Comparison of ENCODE assay signal across 9 cellular contexts in the genomic region with DNA sequence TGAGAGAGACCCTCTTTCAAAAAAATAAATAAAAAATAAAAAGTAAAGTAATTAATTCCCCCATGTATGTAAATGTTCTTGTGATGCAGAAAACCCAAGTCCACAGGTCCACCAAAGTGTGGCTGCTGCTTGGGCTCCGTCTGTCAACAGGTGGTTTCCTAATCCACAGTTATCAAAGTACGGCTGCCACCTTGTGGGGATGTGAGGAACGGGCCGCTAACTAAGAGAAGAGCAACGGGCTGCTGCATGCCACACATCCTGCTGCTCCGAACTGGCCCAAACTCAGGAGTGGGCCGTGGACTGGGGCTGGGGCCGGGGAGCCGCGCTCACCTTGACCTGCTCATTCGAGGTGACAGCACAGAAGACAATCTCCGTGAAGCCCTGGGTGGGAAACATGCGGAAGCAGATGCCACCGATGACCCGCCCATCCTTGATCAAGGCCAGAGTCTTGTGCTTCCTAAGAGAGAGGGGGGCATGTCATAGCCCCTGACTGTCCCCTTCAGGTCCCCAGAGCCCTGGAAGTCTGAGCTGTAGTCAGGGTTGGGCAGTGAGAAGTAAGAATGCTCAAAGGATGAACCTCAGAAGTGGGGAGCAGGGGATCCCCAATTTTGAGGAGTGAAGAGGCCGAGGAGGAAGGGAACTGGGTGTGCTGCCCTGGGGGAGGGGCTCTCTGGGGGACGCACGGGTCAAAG. TPM values are rescaled to one million over a fixed set of nuclear protein-coding genes. Genes with fewer than 3 reads are reported as not detected.
DNase-seq lines count a peak whose midpoint lies in the region; ATAC-seq, FAIRE-seq and TF ChIP-seq lines count a peak whose summit lies in the region.
"Had no signal": no experiment of that assay in that cellular context is flagged by ENCODE, and none has a peak within 500 bp of the region (broad histone marks: within the 10 kb centered on the region; RNA-seq: fewer than 3 reads in every experiment).

No MANE protein-coding gene starts in this region.

- H3K4me1 ChIP-seq in K562 (replicated peaks in 1 of 2; ENCODE audit: control insufficient read depth in 2 of 2, insufficient read depth in 2 of 2, low read length in 2 of 2): peaks cover 18 to 55% of the 10 kb centered on the region in 2 experiments

- WGBS in K562 (ENCODE audit: insufficient coverage, low coverage, missing lambda C conversion rate): 33% methylated on average over 16 of the region's 18 CpGs

- peak; percentile 98 for FAIRE-seq in K562 (lab: Jason Lieb, UNC)

- H3K27me3 ChIP-seq in K562 (ENCODE audit: control insufficient read depth in 2 of 2, insufficient read depth in 2 of 2, low read length in 2 of 2): no peaks in the 10 kb centered on the region
- H3K27me3 ChIP-seq: BLaER1 treated with 17β-estradiol and CSF1 and Interleukin-3, amounts not matched to agents 10 nM and 100 nM had no signal

- H3K9me3 ChIP-seq in K562 (replicated peaks; ENCODE audit: control insufficient read depth, insufficient read depth, low read depth, low read length): no peaks in the 10 kb centered on the region
- H3K9me3 ChIP-seq: BLaER1 treated with 17β-estradiol and CSF1 and Interleukin-3, amounts not matched to agents 10 nM and 100 nM had no signal

- no peak for TF ChIP-seq POLR2A in K562 (conservative IDR thresholded peaks at IDR 0.05)

- H3K9me1 ChIP-seq in K562 (ENCODE audit: control insufficient read depth, insufficient read depth, low read length): no peaks in the 10 kb centered on the region

- peak; percentile 85 to 88 for TF ChIP-seq RAD21 in K562 (CRISPR knock-in tag; conservative IDR thresholded peaks at IDR 0.05 in 1 of 2, IDR thresholded peaks at IDR 0.05 in 1 of 2)

- H4K20me1 ChIP-seq in K562 (replicated peaks; ENCODE audit: control insufficient read depth, insufficient read depth, low read length): no peaks in the 10 kb centered on the region

- POLR2A ChIA-PET in K562 (lab: Yijun Ruan, JAX): no interaction called here

- no peak overlapping the region for H3K4me3 ChIP-seq in K562
- H3K4me3 ChIP-seq: BLaER1 treated with 17β-estradiol and CSF1 and Interleukin-3, amounts not matched to agents 10 nM and 100 nM had no signal

- H2AFZ ChIP-seq in K562 (ENCODE audit: low read depth, low read length): no peak overlapping the region

- DNase-seq in activated gamma-delta T cell treated with Interleukin-2 at 50 U/mL for 16 hours (peak; percentile 85), activated gamma-delta T cell (lab: John Stamatoyannopoulos, UW) (no peak), NCI-H2171 treated with DMSO at 0.1 percent for 48 hours (lab: John Stamatoyannopoulos, UW) (peak; percentile 78), UCSD-AML1 (lab: John Stamatoyannopoulos, UW; ENCODE audit: unreplicated experiment) (peak; percentile 73), K562 (ENCODE audit: extremely low read depth in 1 of 4, low spot score in 3 of 4) (peak; percentile 56 to 86 (median 66)), iPS DF 4.7 (ENCODE audit: extremely low read depth, low spot score) (peak; percentile 58)
- peak; percentile 73 for DNase-seq in stimulated activated CD4-positive, alpha-beta T cell treated with anti-CD3 and anti-CD28 coated beads, Interleukin-12 subunit alpha, Interleukin-12 subunit beta, amount 100 ng/mL, for 4 hours

- peaks cover 10% of the 10 kb centered on the region; the same call in 2 of the 3 replicates for H3K79me2 ChIP-seq in K562 (ENCODE audit: control insufficient read depth, insufficient read depth, low read length)

- H3K4me2 ChIP-seq in K562 (ENCODE audit: insufficient read depth, low read length): no peak overlapping the region

- CTCF ChIA-PET in K562 (lab: Yijun Ruan, JAX; ENCODE audit: low intra/inter-chr PET ratio): interaction anchor here (0.5 to 2.4 kb wide), 7 partner anchors 48 to 154 kb away, joined by 3 to 29 read pairs (median 6); no protein-coding TSS in a partner anchor

- no TSS peak for BruUV-seq in K562 (replicated peaks; lab: Mats Ljungman, UMichigan)

- in situ Hi-C loops in K562 (cut with MboI): loop anchor here (25.0 kb wide), 1 partner anchor 380 kb away; the partner anchor contains the start of gene HAP1

- no peak for TF ChIP-seq EP300 in K562 (IDR thresholded peaks at IDR 0.05; ENCODE audit: low read length)

- ATAC-seq in K562 (peak; percentile 51), GM18873 (IDR thresholded peaks at IDR 0.05; ENCODE audit: low FRiP score, unreplicated experiment) (no peak)

- TF ChIP-seq CTCF in K562 (IDR thresholded peaks at IDR 0.05 in 2 of 3, conservative IDR thresholded peaks at IDR 0.05 in 1 of 3; ENCODE audit: insufficient read depth in 2 of 3, low read depth in 1 of 3, low read length in 3 of 3): peak; percentile 85 to 91 (median 88)

- no peak overlapping the region for H3K27ac ChIP-seq in K562 (ENCODE audit: extremely low read depth, low read depth, low read length)
- H3K27ac ChIP-seq: BLaER1 treated with 17β-estradiol and CSF1 and Interleukin-3, amounts not matched to agents 10 nM and 100 nM had no signal

- peaks cover 65% of the 10 kb centered on the region; the same call in 2 of the 3 replicates for H3K36me3 ChIP-seq in K562 (ENCODE audit: control insufficient read depth, insufficient read depth, low read length)

- intact Hi-C loops in K562 (cut with micrococcal nuclease): loop anchor here (1.0 to 2.0 kb wide), 3 partner anchors 50 to 154 kb away; no protein-coding TSS in a partner anchor

- H3K9ac ChIP-seq in K562 (ENCODE audit: insufficient read depth in 1 of 2, low read depth in 2 of 2, low read length in 2 of 2): no peak overlapping the region

RNA-seq across cellular contexts. Expression of gene KAT2A, which starts 4.3 kb away (rescaled TPM):
- total RNA-seq in K562 (2011; cell fraction: chromatin; rRNA removed; ENCODE audit: low replicate concordance): 97.5 and 216 TPM in 2 replicates
- total RNA-seq in K562 (2011; cell fraction: nucleolus; rRNA removed): 139 and 145 TPM in 2 replicates
- 84.1 and 110 TPM in 2 replicates for total RNA-seq in K562 (2011; cell fraction: nucleoplasm; rRNA removed)
- total RNA-seq in K562 (2014; rRNA removed) (22.9 and 29.3 TPM in 2 replicates), K562 (2014; rRNA removed; fragmentation: Illumina TruSeq; extraction: Trizol) (13.9 and 18.7 TPM in 2 replicates), K562 (2015; rRNA removed; fragmentation: Illumina TruSeq; extraction: Trizol) (31.9 and 32.8 TPM in 2 replicates), K562 (2021) (57.2 and 57.8 TPM in 2 replicates)
- polyA plus RNA-seq in K562 (2011; rRNA removed) (64.6 and 64.7 TPM in 2 replicates), K562 (2014; fragmentation: Illumina TruSeq; extraction: Trizol) (54.4 and 57.1 TPM in 2 replicates), K562 (2014; fragmentation: Nextera tagmentation; extraction: Ambion mirVana) (1 to 10 TPM; 1.5 to 4.9 TPM), K562 (2014; rRNA removed) (80.4 and 92.0 TPM in 2 replicates)
- 26.0 and 41.1 TPM in 2 replicates for polyA plus RNA-seq in K562 (2011; cell fraction: cytosol; rRNA removed)
- polyA plus RNA-seq in K562 (2011; cell fraction: nucleus; rRNA removed): 518 and 949 TPM in 2 replicates
- 43.2 and 57.4 TPM in 2 replicates for polyA plus RNA-seq in K562 (2012)
- polyA minus RNA-seq in K562 (2011; rRNA and poly(A)+ RNA removed): 13.2 and 20.1 TPM in 2 replicates
- polyA minus RNA-seq in K562 (2011; cell fraction: cytosol; rRNA and poly(A)+ RNA removed): 13.4 and 13.8 TPM in 2 replicates
- polyA minus RNA-seq in K562 (2011; cell fraction: nucleus; rRNA and poly(A)+ RNA removed): 44.7 and 47.8 TPM in 2 replicates

RNA-seq across cellular contexts. Expression of gene DHX58, which starts 4.3 kb away (rescaled TPM):
- 6.6 and 9.3 TPM in 2 replicates for total RNA-seq in K562 (2011; cell fraction: chromatin; rRNA removed; ENCODE audit: low replicate concordance)
- total RNA-seq in K562 (2011; cell fraction: nucleolus; rRNA removed): 4.5 and 5.7 TPM in 2 replicates
- total RNA-seq in K562 (2011; cell fraction: nucleoplasm; rRNA removed): 5.0 and 5.1 TPM in 2 replicates
- 1.5 and 3.0 TPM in 2 replicates for total RNA-seq in K562 (2014; rRNA removed)
- 0.51 and 0.76 TPM in 2 replicates for total RNA-seq in K562 (2014; rRNA removed; fragmentation: Illumina TruSeq; extraction: Trizol)
- total RNA-seq in K562 (2015; rRNA removed; fragmentation: Illumina TruSeq; extraction: Trizol): 1.1 and 1.2 TPM in 2 replicates
- total RNA-seq in K562 (2021): 1.7 and 2.3 TPM in 2 replicates
- 1.6 and 3.5 TPM in 2 replicates for polyA plus RNA-seq in K562 (2011; rRNA removed)
- polyA plus RNA-seq in K562 (2011; cell fraction: cytosol; rRNA removed): 3.9 and 5.4 TPM in 2 replicates
- polyA plus RNA-seq in K562 (2011; cell fraction: nucleus; rRNA removed): 7.8 and 12.8 TPM in 2 replicates
- polyA plus RNA-seq in K562 (2012): 1.5 and 4.2 TPM in 2 replicates
- polyA plus RNA-seq in K562 (2014; fragmentation: Illumina TruSeq; extraction: Trizol): 1.4 TPM in 2 replicates
- under 1 TPM; 0.15 to 0.25 TPM for polyA plus RNA-seq in K562 (2014; fragmentation: Nextera tagmentation; extraction: Ambion mirVana)
- 1.9 and 2.4 TPM in 2 replicates for polyA plus RNA-seq in K562 (2014; rRNA removed)
- 0.84 and 1.1 TPM in 2 replicates for polyA minus RNA-seq in K562 (2011; rRNA and poly(A)+ RNA removed)
- polyA minus RNA-seq in K562 (2011; cell fraction: cytosol; rRNA and poly(A)+ RNA removed): 1.7 and 2.9 TPM in 2 replicates
- polyA minus RNA-seq in K562 (2011; cell fraction: nucleus; rRNA and poly(A)+ RNA removed): 1.9 and 4.2 TPM in 2 replicates

RNA-seq across cellular contexts. Expression of gene HSPB9, which starts 5.8 kb away (rescaled TPM):
- total RNA-seq in K562 (2011; cell fraction: chromatin; rRNA removed; ENCODE audit: low replicate concordance): 0.62 and 0.92 TPM in 2 replicates
- 0.26 and 0.67 TPM in 2 replicates for total RNA-seq in K562 (2011; cell fraction: nucleolus; rRNA removed)
- total RNA-seq in K562 (2011; cell fraction: nucleoplasm; rRNA removed): 0.22 and 0.31 TPM in 2 replicates
- 0.08 TPM in 1 of 2 replicates, not detected in the other for total RNA-seq in K562 (2014; rRNA removed)
- not detected in 2 replicates for total RNA-seq in K562 (2014; rRNA removed; fragmentation: Illumina TruSeq; extraction: Trizol)
- 0.07 TPM in 1 of 2 replicates, not detected in the other for total RNA-seq in K562 (2015; rRNA removed; fragmentation: Illumina TruSeq; extraction: Trizol)
- 0.11 and 0.16 TPM in 2 replicates for total RNA-seq in K562 (2021)
- 0.04 and 0.08 TPM in 2 replicates for polyA plus RNA-seq in K562 (2011; rRNA removed)
- 0.06 TPM in 1 of 2 replicates, not detected in the other for polyA plus RNA-seq in K562 (2011; cell fraction: cytosol; rRNA removed)
- 0.41 and 0.74 TPM in 2 replicates for polyA plus RNA-seq in K562 (2011; cell fraction: nucleus; rRNA removed)
- 0.27 and 0.36 TPM in 2 replicates for polyA plus RNA-seq in K562 (2012)
- not detected in 2 replicates for polyA plus RNA-seq in K562 (2014; fragmentation: Illumina TruSeq; extraction: Trizol)
- under 1 TPM; 0.04 to 0.06 TPM for polyA plus RNA-seq in K562 (2014; fragmentation: Nextera tagmentation; extraction: Ambion mirVana)
- 0.05 and 0.13 TPM in 2 replicates for polyA plus RNA-seq in K562 (2014; rRNA removed)
- 0.18 TPM in 1 of 2 replicates, not detected in the other for polyA minus RNA-seq in K562 (2011; rRNA and poly(A)+ RNA removed)
- not detected in 2 replicates for polyA minus RNA-seq in K562 (2011; cell fraction: cytosol; rRNA and poly(A)+ RNA removed)
- 0.13 and 0.22 TPM in 2 replicates for polyA minus RNA-seq in K562 (2011; cell fraction: nucleus; rRNA and poly(A)+ RNA removed)

RNA-seq across cellular contexts. Expression of gene ZNF385C, which starts 18.6 kb away (rescaled TPM):
- 0.44 and 0.86 TPM in 2 replicates for total RNA-seq in K562 (2011; cell fraction: chromatin; rRNA removed; ENCODE audit: low replicate concordance)
- total RNA-seq in K562 (2011; cell fraction: nucleolus; rRNA removed): 0.79 and 0.83 TPM in 2 replicates
- total RNA-seq in K562 (2011; cell fraction: nucleoplasm; rRNA removed): 0.73 and 1.5 TPM in 2 replicates
- 0.20 TPM in 1 of 2 replicates, not detected in the other for total RNA-seq in K562 (2014; rRNA removed)
- 0.16 and 0.25 TPM in 2 replicates for total RNA-seq in K562 (2014; rRNA removed; fragmentation: Illumina TruSeq; extraction: Trizol)
- total RNA-seq in K562 (2015; rRNA removed; fragmentation: Illumina TruSeq; extraction: Trizol): 0.08 and 0.11 TPM in 2 replicates
- 0.22 and 0.34 TPM in 2 replicates for total RNA-seq in K562 (2021)
- polyA plus RNA-seq in K562 (2011; rRNA removed): 0.35 and 0.42 TPM in 2 replicates
- polyA plus RNA-seq in K562 (2011; cell fraction: cytosol; rRNA removed): 0.48 and 0.63 TPM in 2 replicates
- 0.80 and 0.84 TPM in 2 replicates for polyA plus RNA-seq in K562 (2011; cell fraction: nucleus; rRNA removed)
- polyA plus RNA-seq in K562 (2012): 0.25 and 1.9 TPM in 2 replicates
- polyA plus RNA-seq in K562 (2014; fragmentation: Illumina TruSeq; extraction: Trizol): 0.28 and 0.29 TPM in 2 replicates
- under 1 TPM; 0.03 to 0.04 TPM for polyA plus RNA-seq in K562 (2014; fragmentation: Nextera tagmentation; extraction: Ambion mirVana)
- 0.15 and 0.74 TPM in 2 replicates for polyA plus RNA-seq in K562 (2014; rRNA removed)
- polyA minus RNA-seq in K562 (2011; rRNA and poly(A)+ RNA removed): 0.11 and 0.18 TPM in 2 replicates
- polyA minus RNA-seq in K562 (2011; cell fraction: cytosol; rRNA and poly(A)+ RNA removed): not detected in 2 replicates
- not detected in 2 replicates for polyA minus RNA-seq in K562 (2011; cell fraction: nucleus; rRNA and poly(A)+ RNA removed)

RNA-seq across cellular contexts. Expression of gene RAB5C, which starts 37.9 kb away (rescaled TPM):
- total RNA-seq in K562 (2011; cell fraction: chromatin; rRNA removed; ENCODE audit: low replicate concordance): 21.1 and 47.2 TPM in 2 replicates
- 33.4 and 35.0 TPM in 2 replicates for total RNA-seq in K562 (2011; cell fraction: nucleolus; rRNA removed)
- 29.4 and 31.1 TPM in 2 replicates for total RNA-seq in K562 (2011; cell fraction: nucleoplasm; rRNA removed)
- total RNA-seq in K562 (2014; rRNA removed) (79.2 and 125 TPM in 2 replicates), K562 (2014; rRNA removed; fragmentation: Illumina TruSeq; extraction: Trizol) (46.5 and 55.8 TPM in 2 replicates), K562 (2015; rRNA removed; fragmentation: Illumina TruSeq; extraction: Trizol) (106 and 107 TPM in 2 replicates), K562 (2021) (108 and 117 TPM in 2 replicates)
- polyA plus RNA-seq in K562 (2011; rRNA removed) (55.9 and 77.4 TPM in 2 replicates), K562 (2014; fragmentation: Illumina TruSeq; extraction: Trizol) (165 and 166 TPM in 2 replicates), K562 (2014; fragmentation: Nextera tagmentation; extraction: Ambion mirVana) (1 to 10 TPM; 1.7 to 2.2 TPM), K562 (2014; rRNA removed) (118 and 122 TPM in 2 replicates)
- polyA plus RNA-seq in K562 (2011; cell fraction: cytosol; rRNA removed): 85.9 and 208 TPM in 2 replicates
- polyA plus RNA-seq in K562 (2011; cell fraction: nucleus; rRNA removed): 34.9 and 64.9 TPM in 2 replicates
- polyA plus RNA-seq in K562 (2012): 110 and 123 TPM in 2 replicates
- polyA minus RNA-seq in K562 (2011; rRNA and poly(A)+ RNA removed): 20.1 and 45.6 TPM in 2 replicates
- polyA minus RNA-seq in K562 (2011; cell fraction: cytosol; rRNA and poly(A)+ RNA removed): 30.4 and 33.9 TPM in 2 replicates
- polyA minus RNA-seq in K562 (2011; cell fraction: nucleus; rRNA and poly(A)+ RNA removed): 7.9 and 8.3 TPM in 2 replicates
